Comparison of ENCODE assay signal across 21 cellular contexts in the genomic region with DNA sequence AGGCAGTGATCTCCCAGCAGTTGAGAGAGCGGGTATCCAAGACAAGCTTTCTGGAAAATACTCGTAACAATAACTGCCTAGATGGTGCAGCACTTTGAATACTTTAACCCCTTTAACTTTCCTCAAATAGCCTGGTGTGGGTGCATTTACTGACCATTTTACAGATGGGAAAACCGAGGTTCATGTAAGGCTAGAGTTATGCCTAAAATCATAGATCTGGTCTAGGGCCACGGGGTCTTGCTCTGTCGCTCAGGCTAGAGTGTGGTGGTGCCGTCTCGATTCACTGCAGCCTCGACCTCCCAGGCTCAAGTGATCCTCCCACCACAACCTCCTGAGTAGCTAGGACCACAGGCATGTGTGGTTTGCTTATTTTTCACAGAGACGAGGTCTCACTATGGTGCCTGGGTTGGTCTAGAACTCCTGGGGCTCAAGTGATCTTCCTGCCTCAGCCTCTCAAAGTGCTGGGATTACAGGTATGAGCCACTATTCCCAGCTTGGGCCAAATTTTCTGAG.
"Had no signal": no experiment of that assay in that cellular context is flagged by ENCODE, and none has a peak within 500 bp of the region (broad histone marks: within the 10 kb centered on the region; RNA-seq: fewer than 3 reads in every experiment).

No MANE protein-coding gene starts in this region.

- H3K27ac ChIP-seq: coronary artery, foreskin keratinocyte, heart left ventricle had no signal

- H3K4me1 Mint-ChIP-seq: endodermal cell had no signal

- H3K27me3 ChIP-seq: heart left ventricle, pancreas had no signal

- H3K4me1 ChIP-seq: pancreas had no signal

- FAIRE-seq: endothelial cell of umbilical vein, pancreas had no signal

- H3K27ac Mint-ChIP-seq: endodermal cell, mesothelial cell of epicardium, progenitor cell of endocrine pancreas had no signal

- H3K9me3 ChIP-seq: heart left ventricle, pancreas had no signal

- H3K27me3 Mint-ChIP-seq: progenitor cell of endocrine pancreas had no signal

- DNase-seq: effector CD4-positive, alpha-beta T cell; endodermal cell; erythroblast; foreskin keratinocyte; heart left ventricle; hippocampal formation; left colon; mammary epithelial cell; occipital lobe; pancreas; retina; stimulated activated CD4-positive, alpha-beta T cell treated with anti-CD3 and anti-CD28 coated beads, Interleukin-2, amount 100 ng/mL, for 24 hours; stimulated activated CD4-positive, alpha-beta T cell treated with anti-CD3 and anti-CD28 coated beads, Interleukin-4, amount 100 ng/mL, for 4 hours; stimulated activated naive CD4-positive, alpha-beta T cell; trophoblast cell had no signal

- H3K4me3 ChIP-seq: coronary artery, heart left ventricle, pancreas had no signal

- H3K4me3 Mint-ChIP-seq: endodermal cell, mesothelial cell of epicardium, nephron had no signal

- H3K36me3 ChIP-seq: pancreas had no signal

- H3K9me3 Mint-ChIP-seq: endodermal cell, mesothelial cell of epicardium had no signal

- ATAC-seq: foreskin keratinocyte, left colon, pancreas, sciatic nerve had no signal
